24 cellular contexts compared by ENCODE assay signal in genomic region chr11:31936309-31936708, GRCh38.
"Had no signal": no experiment of that assay in that cellular context is flagged by ENCODE, and none has a peak within 500 bp of the region (broad histone marks: within the 10 kb centered on the region; RNA-seq: fewer than 3 reads in every experiment).

No MANE protein-coding gene starts in this region.

- H3K27me3 ChIP-seq: colonic mucosa, gastrocnemius medialis had no signal

- H3K36me3 ChIP-seq: colonic mucosa, esophagus squamous epithelium, gastrocnemius medialis, heart right ventricle, left lung, lower lobe of right lung had no signal

- ATAC-seq: effector memory CD8-positive, alpha-beta T cell; gastrocnemius medialis; heart right ventricle; left lung; left ventricle myocardium superior; lower lobe of right lung; naive thymus-derived CD4-positive, alpha-beta T cell; natural killer cell had no signal

- DNase-seq: colonic mucosa; cortex of kidney; effector CD8-positive, alpha-beta T cell; effector memory CD8-positive, alpha-beta T cell; endodermal cell; esophagus squamous epithelium; foreskin fibroblast; foreskin melanocyte; gastrocnemius medialis; glutamatergic neuron; head of caudate nucleus; heart right ventricle; hippocampal formation; islet precursor cell; kidney; kidney glomerular epithelial cell; left lung; left ventricle myocardium superior; lower lobe of right lung; mesenchymal stem cell; naive thymus-derived CD4-positive, alpha-beta T cell; natural killer cell had no signal

- H3K27ac Mint-ChIP-seq: dendritic cell treated with granulocyte-macrophage colony-stimulating factor and Interleukin-4, amounts not matched to agents 40 ng/mL and 50 ng/mL, for 4 days; effector memory CD8-positive, alpha-beta T cell; endodermal cell; mesothelial cell of epicardium; naive thymus-derived CD4-positive, alpha-beta T cell; natural killer cell had no signal

- H3K4me1 Mint-ChIP-seq: mesothelial cell of epicardium; naive thymus-derived CD4-positive, alpha-beta T cell; natural killer cell had no signal

- H3K4me3 ChIP-seq: colonic mucosa, esophagus squamous epithelium, gastrocnemius medialis, heart right ventricle, left lung, lower lobe of right lung had no signal

- H3K4me1 ChIP-seq: colonic mucosa, esophagus squamous epithelium, gastrocnemius medialis, left lung, lower lobe of right lung had no signal

- H3K36me3 Mint-ChIP-seq: mesothelial cell of epicardium, natural killer cell had no signal

- H3K4me3 Mint-ChIP-seq: dendritic cell treated with granulocyte-macrophage colony-stimulating factor and Interleukin-4, amounts not matched to agents 40 ng/mL and 50 ng/mL, for 4 days; effector memory CD8-positive, alpha-beta T cell; endodermal cell; mesothelial cell of epicardium; naive thymus-derived CD4-positive, alpha-beta T cell; natural killer cell had no signal

- H3K9me3 Mint-ChIP-seq: dendritic cell treated with granulocyte-macrophage colony-stimulating factor and Interleukin-4, amounts not matched to agents 40 ng/mL and 50 ng/mL, for 4 days; effector memory CD8-positive, alpha-beta T cell; endodermal cell; mesothelial cell of epicardium; naive thymus-derived CD4-positive, alpha-beta T cell; natural killer cell had no signal

- H3K27ac ChIP-seq: colonic mucosa, esophagus squamous epithelium, gastrocnemius medialis, heart right ventricle, left lung, lower lobe of right lung had no signal
